ENCODE assay signal across 2 cellular contexts in the genomic region with DNA sequence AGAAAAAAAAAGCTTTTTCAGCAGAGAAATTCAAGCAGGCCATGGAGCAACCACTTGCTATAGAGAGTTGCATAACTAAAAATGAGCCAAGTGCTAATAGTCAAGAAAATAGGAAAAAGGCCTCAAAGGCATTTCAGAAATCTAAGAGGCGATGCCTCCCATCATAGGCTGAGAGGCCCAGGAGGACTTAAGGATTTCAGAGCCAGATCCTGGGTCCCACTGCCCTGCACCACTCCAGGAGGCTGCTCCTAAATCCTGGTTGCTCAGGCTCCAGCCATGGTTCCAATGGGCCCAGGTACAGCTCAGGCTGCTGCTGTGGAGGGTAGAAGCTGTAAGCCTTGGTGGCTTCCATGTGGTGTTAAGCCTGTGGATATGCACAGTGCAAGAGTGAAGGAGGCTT.
A peak's percentile ranks its signal among the peaks of the same experiment; 100 is the strongest.
TF ChIP-seq lines count a peak whose summit lies in the region.

No MANE protein-coding gene starts in this region.

TF ChIP-seq in HEK293, 187 proteins besides CTCF, POLR2A, EP300 and RAD21:
- TF ChIP-seq BCL11A (tag by site-specific recombination; IDR thresholded peaks at IDR 0.05; ENCODE audit: low read depth) (no peak), ZNF585B (tag by site-specific recombination; IDR thresholded peaks at IDR 0.05) (peak; percentile 95), KLF9 (tag by site-specific recombination; IDR thresholded peaks at IDR 0.05; ENCODE audit: low read depth) (no peak), ZNF670 (tag by site-specific recombination; IDR thresholded peaks at IDR 0.05; ENCODE audit: low read depth) (no peak), RBAK (tag by site-specific recombination; IDR thresholded peaks at IDR 0.05) (no peak)
- TF ChIP-seq, protein P1, sequence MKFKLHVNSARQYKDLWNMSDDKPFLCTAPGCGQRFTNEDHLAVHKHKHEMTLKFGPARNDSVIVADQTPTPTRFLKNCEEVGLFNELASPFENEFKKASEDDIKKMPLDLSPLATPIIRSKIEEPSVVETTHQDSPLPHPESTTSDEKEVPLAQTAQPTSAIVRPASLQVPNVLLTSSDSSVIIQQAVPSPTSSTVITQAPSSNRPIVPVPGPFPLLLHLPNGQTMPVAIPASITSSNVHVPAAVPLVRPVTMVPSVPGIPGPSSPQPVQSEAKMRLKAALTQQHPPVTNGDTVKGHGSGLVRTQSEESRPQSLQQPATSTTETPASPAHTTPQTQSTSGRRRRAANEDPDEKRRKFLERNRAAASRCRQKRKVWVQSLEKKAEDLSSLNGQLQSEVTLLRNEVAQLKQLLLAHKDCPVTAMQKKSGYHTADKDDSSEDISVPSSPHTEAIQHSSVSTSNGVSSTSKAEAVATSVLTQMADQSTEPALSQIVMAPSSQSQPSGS (tag by site-specific recombination; IDR thresholded peaks at IDR 0.05; ENCODE audit: low read depth) = no peak
TF ChIP-seq in HEK293: peak in this region for 1.

TF ChIP-seq in K562, 482 proteins besides CTCF, POLR2A, EP300 and RAD21:
- TF ChIP-seq, protein P2, sequence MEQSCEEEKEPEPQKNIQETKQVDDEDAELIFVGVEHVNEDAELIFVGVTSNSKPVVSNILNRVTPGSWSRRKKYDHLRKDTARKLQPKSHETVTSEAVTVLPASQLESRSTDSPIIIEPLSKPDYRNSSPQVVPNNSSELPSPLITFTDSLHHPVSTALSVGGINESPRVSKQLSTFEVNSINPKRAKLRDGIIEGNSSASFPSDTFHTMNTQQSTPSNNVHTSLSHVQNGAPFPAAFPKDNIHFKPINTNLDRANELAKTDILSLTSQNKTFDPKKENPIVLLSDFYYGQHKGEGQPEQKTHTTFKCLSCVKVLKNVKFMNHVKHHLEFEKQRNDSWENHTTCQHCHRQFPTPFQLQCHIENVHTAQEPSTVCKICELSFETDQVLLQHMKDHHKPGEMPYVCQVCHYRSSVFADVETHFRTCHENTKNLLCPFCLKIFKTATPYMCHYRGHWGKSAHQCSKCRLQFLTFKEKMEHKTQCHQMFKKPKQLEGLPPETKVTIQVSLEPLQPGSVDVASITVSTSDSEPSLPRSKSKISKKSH (CRISPR knock-in tag; IDR thresholded peaks at IDR 0.05) = no peak
- peak; percentile 23 for TF ChIP-seq ZFP36 (IDR thresholded peaks at IDR 0.05; ENCODE audit: low read depth, low read length, partially characterized antibody)
